Comparison of ENCODE assay signal across 8 cellular contexts in genomic region chr10:38402442-38403346, GRCh38.
DNase-seq lines count a peak whose midpoint lies in the region; ATAC-seq lines count a peak whose summit lies in the region.
"Not testable (repeated sequence)": the region's sequence is repeated elsewhere in the genome, so short reads cannot be mapped to it uniquely, and the experiment has no call there.

No MANE protein-coding gene starts in this region.

- H3K9ac ChIP-seq in BLaER1 = peak overlapping the region; percentile 90

- not testable (repeated sequence) for H3K9me3 ChIP-seq in BLaER1

- H3K4me3 ChIP-seq in BLaER1 = peak overlapping the region; percentile 80

- not testable (repeated sequence) for H3K36me3 ChIP-seq in BLaER1

- H3K4me2 ChIP-seq in BLaER1 = peak overlapping the region; percentile 79

- DNase-seq in GM19238 (ENCODE audit: insufficient read length, low spot score) = peak; percentile 85
- DNase-seq in NCI-H446 treated with DMSO at 0.1 percent for 48 hours (lab: John Stamatoyannopoulos, UW) = peak; percentile 83
- DNase-seq in activated CD4-positive, alpha-beta T cell treated with anti-CD3 and anti-CD28 coated beads for 1 hour = peak; percentile 89
- peak; percentile 94 for DNase-seq in central memory CD4-positive, alpha-beta T cell
- peak; percentile 97 for DNase-seq in left kidney (ENCODE audit: low read depth, low spot score)
- peak; percentile 93 for DNase-seq in stimulated activated CD4-positive, alpha-beta T cell treated with anti-CD3 and anti-CD28 coated beads, Interleukin-1b, Interleukin-23, amount 100 ng/mL, for 48 hours

- H4K20me1 ChIP-seq in BLaER1 = not testable (repeated sequence)

- not testable (repeated sequence) for H3K27me3 ChIP-seq in BLaER1

- 0 out of 2 replicates have a peak, but pooled peaks cover 11% of the 10 kb centered on the region for H3K4me1 ChIP-seq in BLaER1

- H3K27ac ChIP-seq in BLaER1 = peak overlapping the region; percentile 84

- ATAC-seq in HG03342 (IDR thresholded peaks at IDR 0.05; ENCODE audit: unreplicated experiment) = peak; percentile 99

Comparison
In these comparisons a context has a peak if more than half of its experiments do, and no peak if none do; other contexts are left out.
1. Peak in every context shown above with its lines: DNase-seq, ATAC-seq, H3K4me3 ChIP-seq and H3K27ac ChIP-seq.